1 cellular context compared by ENCODE assay signal in genomic region chr2:27085670-27086089, GRCh38.
TF ChIP-seq lines count a peak whose summit lies in the region.

No MANE protein-coding gene starts in this region.

TF ChIP-seq in HepG2, 621 proteins besides CTCF, POLR2A, EP300 and RAD21 (continued from another document):
- TF ChIP-seq ZHX2 (IDR thresholded peaks at IDR 0.05; ENCODE audit: low read depth) (peak; percentile 38; the same call in 1 of the 2 replicates), ZHX2 (CRISPR knock-in tag; IDR thresholded peaks at IDR 0.05; ENCODE audit: borderline replicate concordance) (no peak), HDAC6 (IDR thresholded peaks at IDR 0.05; ENCODE audit: low read depth, low read length) (no peak), ZMAT3 (CRISPR knock-in tag; conservative IDR thresholded peaks at IDR 0.05) (no peak), E2F5 (CRISPR knock-in tag; conservative IDR thresholded peaks at IDR 0.05) (0 out of 2 replicates have a peak, but pooled peaks have one; percentile 32), ZNF800 (CRISPR knock-in tag; IDR thresholded peaks at IDR 0.05) (peak; percentile 43; the same call in 1 of the 2 replicates), KDM6A (CRISPR knock-in tag; IDR thresholded peaks at IDR 0.05; ENCODE audit: low read depth) (no peak), ZFY (CRISPR knock-in tag; IDR thresholded peaks at IDR 0.05) (no peak; the same call in 1 of the 2 replicates), ZNF672 (CRISPR knock-in tag; IDR thresholded peaks at IDR 0.05) (no peak), ZSCAN25 (CRISPR knock-in tag; IDR thresholded peaks at IDR 0.05) (no peak), HOXA9 (CRISPR knock-in tag; IDR thresholded peaks at IDR 0.05; ENCODE audit: borderline replicate concordance) (no peak), GATAD2A (CRISPR knock-in tag; IDR thresholded peaks at IDR 0.05) (peak; percentile 64), ZSCAN29 (CRISPR knock-in tag; conservative IDR thresholded peaks at IDR 0.05) (peak; percentile 98), HMGXB3 (CRISPR knock-in tag; IDR thresholded peaks at IDR 0.05; ENCODE audit: borderline replicate concordance) (no peak), TCF7L2 (IDR thresholded peaks at IDR 0.05; ENCODE audit: low read depth, low read length) (no peak), ATF4 (CRISPR knock-in tag; IDR thresholded peaks at IDR 0.05) (no peak), ETV5 (CRISPR knock-in tag; IDR thresholded peaks at IDR 0.05; ENCODE audit: borderline replicate concordance) (no peak), NFAT5 (CRISPR knock-in tag; IDR thresholded peaks at IDR 0.05) (no peak)
